1 cellular context compared by ENCODE assay signal in genomic region chr6:2634151-2634964, GRCh38.
TF ChIP-seq lines count a peak whose summit lies in the region.

No MANE protein-coding gene starts in this region.

TF ChIP-seq in HepG2, 621 proteins besides CTCF, POLR2A, EP300 and RAD21 (continued from another document and continues in another):
- no peak for TF ChIP-seq ATF4 (CRISPR knock-in tag; IDR thresholded peaks at IDR 0.05)
- TF ChIP-seq NKX3-1 (CRISPR knock-in tag; IDR thresholded peaks at IDR 0.05) = no peak
- TF ChIP-seq ZHX2 (IDR thresholded peaks at IDR 0.05; ENCODE audit: low read depth) = peak; percentile 48; the same call in 1 of the 2 replicates
- TF ChIP-seq ZHX2 (CRISPR knock-in tag; IDR thresholded peaks at IDR 0.05; ENCODE audit: borderline replicate concordance) = no peak
- no peak for TF ChIP-seq ZNF737 (CRISPR knock-in tag; IDR thresholded peaks at IDR 0.05; ENCODE audit: borderline replicate concordance)
- no peak for TF ChIP-seq ZNF713 (CRISPR knock-in tag; IDR thresholded peaks at IDR 0.05)
- TF ChIP-seq PRDM10 (CRISPR knock-in tag; IDR thresholded peaks at IDR 0.05; ENCODE audit: low read depth) = no peak
- no peak for TF ChIP-seq STAT5B (CRISPR knock-in tag; IDR thresholded peaks at IDR 0.05)
- TF ChIP-seq MEIS2 (CRISPR knock-in tag; IDR thresholded peaks at IDR 0.05) = 0 out of 2 replicates have a peak, but pooled peaks have one; percentile 54
- no peak for TF ChIP-seq ZBTB21 (CRISPR knock-in tag; IDR thresholded peaks at IDR 0.05)
- 0 out of 2 replicates have a peak, but pooled peaks have one; percentile 18 for TF ChIP-seq ZKSCAN1 (IDR thresholded peaks at IDR 0.05; ENCODE audit: low read length)
- no peak for TF ChIP-seq ZNF276 (CRISPR knock-in tag; IDR thresholded peaks at IDR 0.05; ENCODE audit: low read depth)
- peak; percentile 97 for TF ChIP-seq STAG1 (CRISPR knock-in tag; IDR thresholded peaks at IDR 0.05)
- no peak for TF ChIP-seq KLF6 (CRISPR knock-in tag; IDR thresholded peaks at IDR 0.05)
- TF ChIP-seq ZBTB25 (CRISPR knock-in tag; IDR thresholded peaks at IDR 0.05) = peak; percentile 47; the same call in 1 of the 2 replicates
- no peak for TF ChIP-seq NFIB (CRISPR knock-in tag; IDR thresholded peaks at IDR 0.05; ENCODE audit: borderline replicate concordance)
- no peak; the same call in 1 of the 2 replicates for TF ChIP-seq MTF2 (CRISPR knock-in tag; IDR thresholded peaks at IDR 0.05; ENCODE audit: borderline replicate concordance)
- no peak for TF ChIP-seq MED8 (CRISPR knock-in tag; IDR thresholded peaks at IDR 0.05; ENCODE audit: insufficient replicate concordance)
- TF ChIP-seq NFKB2 (CRISPR knock-in tag; IDR thresholded peaks at IDR 0.05; ENCODE audit: borderline replicate concordance) = peak; percentile 80; the same call in 1 of the 2 replicates
- TF ChIP-seq NFAT5 (CRISPR knock-in tag; IDR thresholded peaks at IDR 0.05) = 0 out of 2 replicates have a peak, but pooled peaks have one; percentile 25
- TF ChIP-seq ZNF792 (CRISPR knock-in tag; IDR thresholded peaks at IDR 0.05) = no peak; the same call in 1 of the 2 replicates
- peak; percentile 26; the same call in 1 of the 2 replicates for TF ChIP-seq ZNF878 (CRISPR knock-in tag; IDR thresholded peaks at IDR 0.05)
- TF ChIP-seq ZNF329 (CRISPR knock-in tag; IDR thresholded peaks at IDR 0.05; ENCODE audit: low read depth) = no peak
- TF ChIP-seq ZNF670 (CRISPR knock-in tag; IDR thresholded peaks at IDR 0.05; ENCODE audit: borderline replicate concordance) = no peak
- TF ChIP-seq FIP1L1 (IDR thresholded peaks at IDR 0.05; ENCODE audit: borderline replicate concordance, insufficient read depth, low read depth, low read length) = no peak
- no peak for TF ChIP-seq ZNF33A (CRISPR knock-in tag; IDR thresholded peaks at IDR 0.05; ENCODE audit: borderline replicate concordance)
- TF ChIP-seq CCDC6 (CRISPR knock-in tag; IDR thresholded peaks at IDR 0.05) = peak; percentile 39; the same call in 1 of the 2 replicates
- no peak for TF ChIP-seq PAWR (CRISPR knock-in tag; IDR thresholded peaks at IDR 0.05; ENCODE audit: borderline replicate concordance)
- peak; percentile 84; the same call in 1 of the 2 replicates for TF ChIP-seq MYC (CRISPR knock-in tag; IDR thresholded peaks at IDR 0.05; ENCODE audit: borderline replicate concordance)
- TF ChIP-seq TFDP2 (CRISPR knock-in tag; IDR thresholded peaks at IDR 0.05) = peak; percentile 39; the same call in 1 of the 2 replicates
- no peak for TF ChIP-seq ZSCAN31 (CRISPR knock-in tag; IDR thresholded peaks at IDR 0.05; ENCODE audit: low read depth)
- TF ChIP-seq MIXL1 (CRISPR knock-in tag; IDR thresholded peaks at IDR 0.05) = no peak
- no peak for TF ChIP-seq PRDM4 (CRISPR knock-in tag; IDR thresholded peaks at IDR 0.05; ENCODE audit: borderline replicate concordance)
- TF ChIP-seq ZC3H13 (CRISPR knock-in tag; IDR thresholded peaks at IDR 0.05) = no peak
- TF ChIP-seq SIX1 (CRISPR knock-in tag; IDR thresholded peaks at IDR 0.05; ENCODE audit: borderline replicate concordance) = no peak
- TF ChIP-seq MYNN (CRISPR knock-in tag; IDR thresholded peaks at IDR 0.05; ENCODE audit: low read depth) = no peak
